1 cellular context compared by ENCODE assay signal in genomic region chr11:46333129-46333947, GRCh38.
A peak's percentile ranks its signal among the peaks of the same experiment; 100 is the strongest.
TF ChIP-seq lines count a peak whose summit lies in the region.

No MANE protein-coding gene starts in this region.

TF ChIP-seq in H1, 55 proteins besides CTCF, POLR2A, EP300 and RAD21:
- TF ChIP-seq POLR2AphosphoS5 (IDR thresholded peaks at IDR 0.05; ENCODE audit: low read depth, low read length) (no peak), TBP (IDR thresholded peaks at IDR 0.05; ENCODE audit: low read depth, low read length) (no peak), USF2 (IDR thresholded peaks at IDR 0.05; ENCODE audit: low read length) (no peak), YY1 (IDR thresholded peaks at IDR 0.05; ENCODE audit: low read depth, low read length) (0 out of 2 replicates have a peak, but pooled peaks have one; percentile 3), EGR1 (IDR thresholded peaks at IDR 0.05; ENCODE audit: borderline replicate concordance, low read depth, low read length) (no peak), BCL11A (IDR thresholded peaks at IDR 0.05; ENCODE audit: low read depth in 2 of 2, low read length in 2 of 2) (no peak), HDAC6 (IDR thresholded peaks at IDR 0.05; ENCODE audit: low read depth, low read length) (no peak), GTF2F1 (IDR thresholded peaks at IDR 0.05; ENCODE audit: borderline replicate concordance, low read depth, low read length) (no peak), JUN (IDR thresholded peaks at IDR 0.05; ENCODE audit: low read depth, low read length) (no peak), SIRT6 (IDR thresholded peaks at IDR 0.05; ENCODE audit: low read length) (no peak), EZH2 (IDR thresholded peaks at IDR 0.05; ENCODE audit: low read depth, low read length, severe bottlenecking) (peak; percentile 29), KDM5A (IDR thresholded peaks at IDR 0.05; ENCODE audit: low read length) (no peak), HDAC2 (IDR thresholded peaks at IDR 0.05; ENCODE audit: borderline replicate concordance in 1 of 2, low read depth in 2 of 2, low read length in 2 of 2) (no peak), CHD1 (IDR thresholded peaks at IDR 0.05; ENCODE audit: low read depth, low read length) (no peak), TAF7 (optimal IDR thresholded peaks at IDR 0.05; ENCODE audit: borderline replicate concordance, low read depth, low read length) (no peak), GABPA (IDR thresholded peaks at IDR 0.05; ENCODE audit: borderline replicate concordance, insufficient read depth, low read length) (peak; percentile 42; the same call in 1 of the 2 replicates), SIX5 (IDR thresholded peaks at IDR 0.05; ENCODE audit: low read depth, low read length) (no peak), SUZ12 (IDR thresholded peaks at IDR 0.05; ENCODE audit: low read length) (0 out of 2 replicates have a peak, but pooled peaks have one; percentile 25), NRF1 (IDR thresholded peaks at IDR 0.05; ENCODE audit: low read depth, low read length) (no peak), ZNF274 (IDR thresholded peaks at IDR 0.05; ENCODE audit: borderline replicate concordance, extremely low read depth, low read length) (no peak), NANOG (IDR thresholded peaks at IDR 0.05; ENCODE audit: insufficient read depth, low read depth, low read length, poor library complexity, severe bottlenecking) (no peak), RNF2 (IDR thresholded peaks at IDR 0.05; ENCODE audit: borderline replicate concordance, low read depth, low read length, missing control alignments, poor library complexity, severe bottlenecking) (no peak), BACH1 (IDR thresholded peaks at IDR 0.05; ENCODE audit: low read length) (no peak), CBX5 (IDR thresholded peaks at IDR 0.05; ENCODE audit: low read depth, low read length) (no peak), KDM4A (IDR thresholded peaks at IDR 0.05; ENCODE audit: low read depth, low read length, severe bottlenecking) (peak; percentile 70), KDM1A (IDR thresholded peaks at IDR 0.05; ENCODE audit: borderline replicate concordance, low read length) (no peak), TAF1 (IDR thresholded peaks at IDR 0.05; ENCODE audit: low read depth, low read length) (0 out of 2 replicates have a peak, but pooled peaks have one; percentile 25), RBBP5 (IDR thresholded peaks at IDR 0.05; ENCODE audit: borderline replicate concordance, low read depth, low read length) (peak; percentile 66; the same call in 1 of the 2 replicates), ASH2L (IDR thresholded peaks at IDR 0.05; ENCODE audit: low read length) (no peak), CHD2 (IDR thresholded peaks at IDR 0.05; ENCODE audit: low read length) (no peak), TEAD4 (IDR thresholded peaks at IDR 0.05; ENCODE audit: low read depth, low read length) (no peak), CREB1 (IDR thresholded peaks at IDR 0.05) (peak; percentile 83), RXRA (IDR thresholded peaks at IDR 0.05; ENCODE audit: insufficient read depth, low read depth, low read length) (no peak), CEBPB (IDR thresholded peaks at IDR 0.05; ENCODE audit: low read depth, low read length) (no peak), SIN3A (conservative IDR thresholded peaks at IDR 0.05 in 1 of 2, IDR thresholded peaks at IDR 0.05 in 1 of 2; ENCODE audit: low read depth in 1 of 2, low read length in 2 of 2) (0 out of 4 replicates have a peak, but pooled peaks of 1 of the 2 experiments have one; percentile 24)
- TF ChIP-seq, protein P1, sequence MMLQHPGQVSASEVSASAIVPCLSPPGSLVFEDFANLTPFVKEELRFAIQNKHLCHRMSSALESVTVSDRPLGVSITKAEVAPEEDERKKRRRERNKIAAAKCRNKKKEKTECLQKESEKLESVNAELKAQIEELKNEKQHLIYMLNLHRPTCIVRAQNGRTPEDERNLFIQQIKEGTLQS (IDR thresholded peaks at IDR 0.05; ENCODE audit: insufficient read depth, low read depth, low read length): no peak
- TF ChIP-seq, protein P2, sequence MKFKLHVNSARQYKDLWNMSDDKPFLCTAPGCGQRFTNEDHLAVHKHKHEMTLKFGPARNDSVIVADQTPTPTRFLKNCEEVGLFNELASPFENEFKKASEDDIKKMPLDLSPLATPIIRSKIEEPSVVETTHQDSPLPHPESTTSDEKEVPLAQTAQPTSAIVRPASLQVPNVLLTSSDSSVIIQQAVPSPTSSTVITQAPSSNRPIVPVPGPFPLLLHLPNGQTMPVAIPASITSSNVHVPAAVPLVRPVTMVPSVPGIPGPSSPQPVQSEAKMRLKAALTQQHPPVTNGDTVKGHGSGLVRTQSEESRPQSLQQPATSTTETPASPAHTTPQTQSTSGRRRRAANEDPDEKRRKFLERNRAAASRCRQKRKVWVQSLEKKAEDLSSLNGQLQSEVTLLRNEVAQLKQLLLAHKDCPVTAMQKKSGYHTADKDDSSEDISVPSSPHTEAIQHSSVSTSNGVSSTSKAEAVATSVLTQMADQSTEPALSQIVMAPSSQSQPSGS (IDR thresholded peaks at IDR 0.05; ENCODE audit: low read length): no peak
- TF ChIP-seq, protein P3, sequence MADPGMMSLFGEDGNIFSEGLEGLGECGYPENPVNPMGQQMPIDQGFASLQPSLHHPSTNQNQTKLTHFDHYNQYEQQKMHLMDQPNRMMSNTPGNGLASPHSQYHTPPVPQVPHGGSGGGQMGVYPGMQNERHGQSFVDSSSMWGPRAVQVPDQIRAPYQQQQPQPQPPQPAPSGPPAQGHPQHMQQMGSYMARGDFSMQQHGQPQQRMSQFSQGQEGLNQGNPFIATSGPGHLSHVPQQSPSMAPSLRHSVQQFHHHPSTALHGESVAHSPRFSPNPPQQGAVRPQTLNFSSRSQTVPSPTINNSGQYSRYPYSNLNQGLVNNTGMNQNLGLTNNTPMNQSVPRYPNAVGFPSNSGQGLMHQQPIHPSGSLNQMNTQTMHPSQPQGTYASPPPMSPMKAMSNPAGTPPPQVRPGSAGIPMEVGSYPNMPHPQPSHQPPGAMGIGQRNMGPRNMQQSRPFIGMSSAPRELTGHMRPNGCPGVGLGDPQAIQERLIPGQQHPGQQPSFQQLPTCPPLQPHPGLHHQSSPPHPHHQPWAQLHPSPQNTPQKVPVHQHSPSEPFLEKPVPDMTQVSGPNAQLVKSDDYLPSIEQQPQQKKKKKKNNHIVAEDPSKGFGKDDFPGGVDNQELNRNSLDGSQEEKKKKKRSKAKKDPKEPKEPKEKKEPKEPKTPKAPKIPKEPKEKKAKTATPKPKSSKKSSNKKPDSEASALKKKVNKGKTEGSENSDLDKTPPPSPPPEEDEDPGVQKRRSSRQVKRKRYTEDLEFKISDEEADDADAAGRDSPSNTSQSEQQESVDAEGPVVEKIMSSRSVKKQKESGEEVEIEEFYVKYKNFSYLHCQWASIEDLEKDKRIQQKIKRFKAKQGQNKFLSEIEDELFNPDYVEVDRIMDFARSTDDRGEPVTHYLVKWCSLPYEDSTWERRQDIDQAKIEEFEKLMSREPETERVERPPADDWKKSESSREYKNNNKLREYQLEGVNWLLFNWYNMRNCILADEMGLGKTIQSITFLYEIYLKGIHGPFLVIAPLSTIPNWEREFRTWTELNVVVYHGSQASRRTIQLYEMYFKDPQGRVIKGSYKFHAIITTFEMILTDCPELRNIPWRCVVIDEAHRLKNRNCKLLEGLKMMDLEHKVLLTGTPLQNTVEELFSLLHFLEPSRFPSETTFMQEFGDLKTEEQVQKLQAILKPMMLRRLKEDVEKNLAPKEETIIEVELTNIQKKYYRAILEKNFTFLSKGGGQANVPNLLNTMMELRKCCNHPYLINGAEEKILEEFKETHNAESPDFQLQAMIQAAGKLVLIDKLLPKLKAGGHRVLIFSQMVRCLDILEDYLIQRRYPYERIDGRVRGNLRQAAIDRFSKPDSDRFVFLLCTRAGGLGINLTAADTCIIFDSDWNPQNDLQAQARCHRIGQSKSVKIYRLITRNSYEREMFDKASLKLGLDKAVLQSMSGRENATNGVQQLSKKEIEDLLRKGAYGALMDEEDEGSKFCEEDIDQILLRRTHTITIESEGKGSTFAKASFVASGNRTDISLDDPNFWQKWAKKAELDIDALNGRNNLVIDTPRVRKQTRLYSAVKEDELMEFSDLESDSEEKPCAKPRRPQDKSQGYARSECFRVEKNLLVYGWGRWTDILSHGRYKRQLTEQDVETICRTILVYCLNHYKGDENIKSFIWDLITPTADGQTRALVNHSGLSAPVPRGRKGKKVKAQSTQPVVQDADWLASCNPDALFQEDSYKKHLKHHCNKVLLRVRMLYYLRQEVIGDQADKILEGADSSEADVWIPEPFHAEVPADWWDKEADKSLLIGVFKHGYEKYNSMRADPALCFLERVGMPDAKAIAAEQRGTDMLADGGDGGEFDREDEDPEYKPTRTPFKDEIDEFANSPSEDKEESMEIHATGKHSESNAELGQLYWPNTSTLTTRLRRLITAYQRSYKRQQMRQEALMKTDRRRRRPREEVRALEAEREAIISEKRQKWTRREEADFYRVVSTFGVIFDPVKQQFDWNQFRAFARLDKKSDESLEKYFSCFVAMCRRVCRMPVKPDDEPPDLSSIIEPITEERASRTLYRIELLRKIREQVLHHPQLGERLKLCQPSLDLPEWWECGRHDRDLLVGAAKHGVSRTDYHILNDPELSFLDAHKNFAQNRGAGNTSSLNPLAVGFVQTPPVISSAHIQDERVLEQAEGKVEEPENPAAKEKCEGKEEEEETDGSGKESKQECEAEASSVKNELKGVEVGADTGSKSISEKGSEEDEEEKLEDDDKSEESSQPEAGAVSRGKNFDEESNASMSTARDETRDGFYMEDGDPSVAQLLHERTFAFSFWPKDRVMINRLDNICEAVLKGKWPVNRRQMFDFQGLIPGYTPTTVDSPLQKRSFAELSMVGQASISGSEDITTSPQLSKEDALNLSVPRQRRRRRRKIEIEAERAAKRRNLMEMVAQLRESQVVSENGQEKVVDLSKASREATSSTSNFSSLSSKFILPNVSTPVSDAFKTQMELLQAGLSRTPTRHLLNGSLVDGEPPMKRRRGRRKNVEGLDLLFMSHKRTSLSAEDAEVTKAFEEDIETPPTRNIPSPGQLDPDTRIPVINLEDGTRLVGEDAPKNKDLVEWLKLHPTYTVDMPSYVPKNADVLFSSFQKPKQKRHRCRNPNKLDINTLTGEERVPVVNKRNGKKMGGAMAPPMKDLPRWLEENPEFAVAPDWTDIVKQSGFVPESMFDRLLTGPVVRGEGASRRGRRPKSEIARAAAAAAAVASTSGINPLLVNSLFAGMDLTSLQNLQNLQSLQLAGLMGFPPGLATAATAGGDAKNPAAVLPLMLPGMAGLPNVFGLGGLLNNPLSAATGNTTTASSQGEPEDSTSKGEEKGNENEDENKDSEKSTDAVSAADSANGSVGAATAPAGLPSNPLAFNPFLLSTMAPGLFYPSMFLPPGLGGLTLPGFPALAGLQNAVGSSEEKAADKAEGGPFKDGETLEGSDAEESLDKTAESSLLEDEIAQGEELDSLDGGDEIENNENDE (IDR thresholded peaks at IDR 0.05; ENCODE audit: insufficient replicate concordance, low read length): no peak
- TF ChIP-seq, protein P4, sequence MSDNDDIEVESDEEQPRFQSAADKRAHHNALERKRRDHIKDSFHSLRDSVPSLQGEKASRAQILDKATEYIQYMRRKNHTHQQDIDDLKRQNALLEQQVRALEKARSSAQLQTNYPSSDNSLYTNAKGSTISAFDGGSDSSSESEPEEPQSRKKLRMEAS (IDR thresholded peaks at IDR 0.05): no peak
